In genomic region chr5:140564196-140565023, GRCh38 we compare ENCODE assay signal across 8 cellular contexts. TPM values are rescaled to one million over a fixed set of nuclear protein-coding genes. Genes with fewer than 3 reads are reported as not detected.
DNase-seq lines count a peak whose midpoint lies in the region; ATAC-seq, FAIRE-seq and TF ChIP-seq lines count a peak whose summit lies in the region.

APBB3 (minus strand) TSS chr5:140564598; CDS start chr5:140564245, 353 bp downstream.
SLC35A4 (plus strand) TSS chr5:140564828; CDS start chr5:140567170, 2,342 bp downstream.

- peaks cover 7 to 67% (median 56%) of the 10 kb centered on the region in 9 donors for H3K4me1 ChIP-seq in heart right ventricle
- peaks cover 47 to 58% (median 57%) of the 10 kb centered on the region in 4 donors for H3K4me1 ChIP-seq in upper lobe of left lung

- WGBS in heart right ventricle, 2 donors: 0 to 1% methylated on average over 71 to 74 of the region's 74 CpGs
- 0 to 1% methylated on average over 37 to 61 of the region's 74 CpGs for WGBS in upper lobe of left lung, 2 donors

- ATAC-seq in HG02852 (IDR thresholded peaks at IDR 0.05; ENCODE audit: unreplicated experiment) (peak; percentile 88), heart right ventricle (peak; percentile 93 to 96 (median 94)), upper lobe of left lung (ENCODE audit: low FRiP score in 2 of 2) (peak; percentile 96)

- H3K27ac ChIP-seq in heart right ventricle (peak within 1 kb of the TSS; percentile 88 to 98 (median 94)), upper lobe of left lung (peak within 1 kb of the TSS; percentile 94 to 97 (median 94))

- intact Hi-C loops in T-helper 1 cell treated with Interleukin-12 subunit alpha and Interleukin-12 subunit beta and Interleukin-4 antibody, amounts not matched to agents 30 ng/mL and 1 ng/mL, for 36 hours (cut with micrococcal nuclease): loop anchor here (1.0 to 10.0 kb wide), 20 partner anchors 8 to 1222 kb away; partner anchors contain the start of genes ANKHD1, CYSTM1, DNAJC18 and EIF4EBP3
- intact Hi-C loops in heart right ventricle (cut with DNase I): loop anchor here in 9 of 10 donors (1.0 to 10.0 kb wide), 6 partner anchors 17 to 83 kb away; partner anchors contain the start of genes TMCO6 (in 7 of the 9), CD14 (in 3 of the 9), EIF4EBP3 (in 1 of the 9) and IK (in 1 of the 9)
- intact Hi-C loops in posterior cingulate gyrus (cut with DNase I): loop anchor here (2.0 kb wide), 1 partner anchor 74 kb away; the partner anchor contains the start of gene TMCO6

- H3K27me3 ChIP-seq in heart right ventricle (no peaks in the 10 kb centered on the region), upper lobe of left lung (no peaks in the 10 kb centered on the region)

- H3K9me3 ChIP-seq in heart right ventricle: no peaks in the 10 kb centered on the region
- H3K9me3 ChIP-seq in upper lobe of left lung: no peaks in the 10 kb centered on the region

- H3K4me3 ChIP-seq in heart right ventricle: peak within 1 kb of the TSS; percentile 57 to 86 (median 70)
- H3K4me3 ChIP-seq in upper lobe of left lung: peak within 1 kb of the TSS; percentile 71 to 85 (median 74)

- DNase-seq in GM12891 (ENCODE audit: insufficient read length, low spot score) (peak; percentile 92), NCI-H146 treated with DMSO at 0.1 percent for 48 hours (lab: John Stamatoyannopoulos, UW; ENCODE audit: unreplicated experiment) (peak; percentile 84), amniotic epithelial cell (ENCODE audit: low read depth) (peak; percentile 100), heart right ventricle (peak; percentile 92 to 98), posterior cingulate gyrus (peak; percentile 95 to 100 (median 97)), upper lobe of left lung (peak; percentile 98)

- TF ChIP-seq POLR2A in GM12891 (IDR thresholded peaks at IDR 0.05; ENCODE audit: low read depth, low read length) (peak; percentile 95), upper lobe of left lung (IDR thresholded peaks at IDR 0.05) (peak in 3 of 4 donors; percentile 61 to 94 (median 84))

- TF ChIP-seq CTCF in heart right ventricle (IDR thresholded peaks at IDR 0.05): no peak
- peak in 2 of 6 experiments; percentile 24 to 30 for TF ChIP-seq CTCF in upper lobe of left lung (IDR thresholded peaks at IDR 0.05)

- TF ChIP-seq EP300 in upper lobe of left lung (IDR thresholded peaks at IDR 0.05): peak in 2 of 4 donors; percentile 68 to 90

- H3K36me3 ChIP-seq in heart right ventricle: peaks cover 0 to 54% (median 19%) of the 10 kb centered on the region in 9 donors
- peaks cover 0 to 37% (median 17%) of the 10 kb centered on the region in 4 donors for H3K36me3 ChIP-seq in upper lobe of left lung

- peak; percentile 100 for FAIRE-seq in GM12891 (lab: Jason Lieb, UNC)

TF ChIP-seq in GM12891, 5 proteins besides CTCF, POLR2A, EP300 and RAD21:
- TF ChIP-seq POLR2AphosphoS5 (IDR thresholded peaks at IDR 0.05; ENCODE audit: low read depth, low read length) (peak; percentile 91), TAF1 (IDR thresholded peaks at IDR 0.05; ENCODE audit: low read depth, low read length) (peak; percentile 81), PAX5 (IDR thresholded peaks at IDR 0.05; ENCODE audit: insufficient read depth, low read length, severe bottlenecking) (no peak), POU2F2 (IDR thresholded peaks at IDR 0.05; ENCODE audit: low read depth, low read length) (no peak; the same call in 1 of the 2 replicates), SPI1 (IDR thresholded peaks at IDR 0.05; ENCODE audit: low read depth, low read length) (peak; percentile 16; the same call in 1 of the 2 replicates)

RNA-seq across cellular contexts. Expression of gene APBB3, which starts in this region (rescaled TPM):
- polyA plus RNA-seq in GM12891 (2012; ENCODE audit: low read depth, missing spikeins): 16.6 TPM
- total RNA-seq in T-helper 1 cell treated with Interleukin-12 subunit alpha and Interleukin-12 subunit beta and Interleukin-4 antibody, amounts not matched to agents 30 ng/mL and 1 ng/mL, for 36 hours: 26.5 and 28.4 TPM in 2 replicates
- total RNA-seq in heart right ventricle (10 to 100 TPM in 9 of 10 donors, 1 to 10 TPM in 1; 8.0 to 18.7 (median 13.3) TPM), upper lobe of left lung (100 to 1,000 TPM in 1 of 6 donors, 10 to 100 TPM in 5; 14.1 to 127 (median 28.4) TPM)
- polyA plus RNA-seq in heart right ventricle: 10 to 100 TPM in 1 of 2 donors, 1 to 10 TPM in 1; 6.9 to 31.3 TPM

RNA-seq across cellular contexts. Expression of gene SLC35A4, which starts in this region (rescaled TPM):
- polyA plus RNA-seq in GM12891 (2012; ENCODE audit: low read depth, missing spikeins): 102 TPM
- total RNA-seq in T-helper 1 cell treated with Interleukin-12 subunit alpha and Interleukin-12 subunit beta and Interleukin-4 antibody, amounts not matched to agents 30 ng/mL and 1 ng/mL, for 36 hours: 87.0 and 96.5 TPM in 2 replicates
- 100 to 1,000 TPM in 1 of 10 donors, 10 to 100 TPM in 9; 69.7 to 105 (median 80.6) TPM for total RNA-seq in heart right ventricle
- 10 to 100 TPM; 33.9 to 58.0 TPM for polyA plus RNA-seq in heart right ventricle
- total RNA-seq in upper lobe of left lung: 10 to 100 TPM; 30.4 to 92.3 (median 56.7) TPM

Comparison
In these comparisons a context has a peak if more than half of its experiments do, and no peak if none do; other contexts are left out.
1. Peak in every context shown above with its lines: DNase-seq, ATAC-seq, H3K4me3 ChIP-seq and H3K27ac ChIP-seq.